ENCODE assay signal across 18 cellular contexts in the genomic region with DNA sequence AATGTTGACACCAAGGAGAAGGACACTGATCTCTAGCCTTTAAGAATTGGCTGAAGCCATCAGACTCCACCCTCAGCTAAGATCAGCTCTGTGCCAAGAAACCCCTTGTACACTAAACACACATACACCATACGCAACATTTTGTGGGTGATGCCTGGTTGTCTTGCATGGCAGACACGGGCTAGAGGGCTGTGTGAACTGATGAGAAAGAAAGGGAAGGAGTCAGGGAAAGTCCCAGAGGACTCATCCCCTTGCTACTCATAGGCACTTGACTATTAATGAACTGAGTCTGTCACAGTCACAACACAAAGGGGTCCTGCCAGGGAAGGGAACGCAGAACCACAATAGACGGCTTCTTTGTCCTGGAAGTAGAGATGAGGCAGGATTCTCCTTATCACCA.
"Had no signal": no experiment of that assay in that cellular context is flagged by ENCODE, and none has a peak within 500 bp of the region (broad histone marks: within the 10 kb centered on the region; RNA-seq: fewer than 3 reads in every experiment).

No MANE protein-coding gene starts in this region.

- H3K4me1 ChIP-seq: prostate gland had no signal

- H3K36me3 ChIP-seq: brain microvascular endothelial cell, prostate gland, spleen had no signal

- DNase-seq: activated CD4-positive, alpha-beta T cell treated with anti-CD3 and anti-CD28 coated beads, Interleukin-2, amount 50 U/mL, for 1 hour; activated CD4-positive, CD25-positive, alpha-beta regulatory T cell; activated naive CD4-positive, alpha-beta T cell treated with anti-CD3 and anti-CD28 coated beads, Interleukin-2, amount 50 U/mL, for 16 hours; activated T-cell treated with anti-CD3 and anti-CD28 coated beads for 4 hours; amniotic stem cell; brain microvascular endothelial cell; cerebellar nuclear complex; left colon; mucosa of descending colon; naive thymus-derived CD8-positive, alpha-beta T cell; spleen; stimulated activated CD4-positive, alpha-beta T cell treated with anti-CD3 and anti-CD28 coated beads, Interleukin-1b, Interleukin-23, amount 100 ng/mL, for 48 hours; stimulated activated naive B cell treated with anti-CD40 and anti-IgM and Interleukin-4, amounts not matched to agents 10 μg/mL and 1 μg/mL and 100 μg/mL, for 72 hours; T-helper 2 cell had no signal

- H3K9me3 ChIP-seq: mucosa of descending colon, prostate gland, spleen had no signal

- H3K4me3 Mint-ChIP-seq: dendritic cell treated with granulocyte-macrophage colony-stimulating factor and Interleukin-4, amounts not matched to agents 40 ng/mL and 50 ng/mL, for 4 days; stimulated activated naive B cell treated with anti-CD40 and anti-IgM and Interleukin-4, amounts not matched to agents 10 μg/mL and 1 μg/mL and 100 μg/mL, for 72 hours; type B pancreatic cell had no signal

- H3K4me3 ChIP-seq: lung, mucosa of descending colon, prostate gland had no signal

- H3K9me3 Mint-ChIP-seq: dendritic cell treated with granulocyte-macrophage colony-stimulating factor and Interleukin-4, amounts not matched to agents 40 ng/mL and 50 ng/mL, for 4 days; naive thymus-derived CD8-positive, alpha-beta T cell; type B pancreatic cell had no signal

- H3K27ac Mint-ChIP-seq: dendritic cell treated with granulocyte-macrophage colony-stimulating factor and Interleukin-4, amounts not matched to agents 40 ng/mL and 50 ng/mL, for 4 days; naive thymus-derived CD8-positive, alpha-beta T cell; stimulated activated naive B cell treated with anti-CD40 and anti-IgM and Interleukin-4, amounts not matched to agents 10 μg/mL and 1 μg/mL and 100 μg/mL, for 72 hours had no signal

- H3K27ac ChIP-seq: brain microvascular endothelial cell, prostate gland, spleen had no signal

- H3K36me3 Mint-ChIP-seq: naive thymus-derived CD8-positive, alpha-beta T cell; type B pancreatic cell had no signal
